In the genomic region with DNA sequence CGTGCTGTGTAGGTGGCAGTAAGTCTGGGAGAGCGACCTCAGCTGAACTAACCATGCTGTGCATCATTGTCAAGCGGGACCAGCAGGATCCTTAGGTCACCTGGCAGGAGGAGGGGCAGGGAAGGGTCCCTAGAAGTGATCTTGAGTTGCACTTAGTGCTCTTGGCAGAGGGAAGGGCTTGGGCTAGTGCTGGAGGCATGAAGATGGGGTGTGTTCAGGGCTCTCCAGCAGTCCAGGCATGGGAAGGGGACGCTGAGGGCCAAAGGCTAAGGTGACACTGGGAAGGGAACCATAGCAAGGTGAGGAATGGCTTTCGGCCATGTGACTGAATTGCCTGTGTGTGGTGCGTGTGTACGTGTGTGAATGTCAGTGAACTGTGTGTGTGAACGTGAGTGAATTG, we compare ENCODE assay signal across 7 cellular contexts. TPM values are rescaled to one million over a fixed set of nuclear protein-coding genes. Genes with fewer than 3 reads are reported as not detected.
"Had no signal": no experiment of that assay in that cellular context is flagged by ENCODE, and none has a peak within 500 bp of the region (broad histone marks: within the 10 kb centered on the region; RNA-seq: fewer than 3 reads in every experiment).

No MANE protein-coding gene starts in this region.

RNA-seq across cellular contexts. Expression of gene GSTT2, which starts 6.2 kb away (rescaled TPM):
- total RNA-seq: H7, HepG2 had no signal
- polyA plus RNA-seq: HepG2, IgD-negative memory B cell had no signal

RNA-seq across cellular contexts. Expression of gene GSTT4, which starts 19.2 kb away (rescaled TPM):
- total RNA-seq: GM23248, H4, H7, HFFc6, HT1080 had no signal
- polyA plus RNA-seq: GM23248, IgD-negative memory B cell had no signal

RNA-seq across cellular contexts. Expression of gene DDTL, which starts 19.4 kb away (rescaled TPM):
- total RNA-seq: GM23248 had no signal
- polyA plus RNA-seq: HepG2 had no signal
